ENCODE assay signal across 8 cellular contexts in genomic region chr6:127464881-127465459, GRCh38. TPM values are rescaled to one million over a fixed set of nuclear protein-coding genes. Genes with fewer than 3 reads are reported as not detected.
DNase-seq lines count a peak whose midpoint lies in the region; ATAC-seq, FAIRE-seq and TF ChIP-seq lines count a peak whose summit lies in the region.

No MANE protein-coding gene starts in this region.

- intact Hi-C loops in MCF 10A (cut with micrococcal nuclease) (loop anchor here (1.0 to 10.0 kb wide), 4 partner anchors 74 to 180 kb away; partner anchors contain the start of gene ECHDC1), kidney (cut with DNase I) (loop anchor here (10.0 kb wide), 1 partner anchor 70 kb away; no protein-coding TSS in a partner anchor)

- H3K27ac ChIP-seq in kidney (ENCODE audit: low read depth in 2 of 2, low read length in 2 of 2): no peak overlapping the region

- FAIRE-seq in kidney (lab: Jason Lieb, UNC): peak; percentile 41

- H3K4me3 Mint-ChIP-seq in MCF 10A (ENCODE audit: unreplicated experiment): no peak overlapping the region

- no peaks in the 10 kb centered on the region for H3K36me3 Mint-ChIP-seq in MCF 10A (ENCODE audit: insufficient read depth, unreplicated experiment)

- CTCF ChIA-PET in MCF 10A (lab: Yijun Ruan, JAX): interaction anchor here (0.7 to 6.6 kb wide), 11 partner anchors 10 to 161 kb away, joined by 3 to 92 read pairs (median 6); partner anchors contain the start of gene MTCL3

- H3K36me3 ChIP-seq in kidney (ENCODE audit: control insufficient read depth in 1 of 2, insufficient read depth in 2 of 2, low read length in 2 of 2): no peaks in the 10 kb centered on the region

- no peaks in the 10 kb centered on the region for H3K4me1 Mint-ChIP-seq in MCF 10A (ENCODE audit: insufficient read depth, unreplicated experiment)

- H3K4me1 ChIP-seq in kidney (ENCODE audit: control insufficient read depth in 1 of 2, insufficient read depth in 1 of 2, low read depth in 1 of 2, low read length in 2 of 2): no peaks in the 10 kb centered on the region

- TF ChIP-seq CTCF in MCF 10A (IDR thresholded peaks at IDR 0.05; ENCODE audit: unreplicated experiment) (peak; percentile 77), kidney (IDR thresholded peaks at IDR 0.05; ENCODE audit: borderline replicate concordance, extremely low read depth, insufficient read depth) (peak; percentile 64)

- POLR2A ChIA-PET in MCF 10A (lab: Yijun Ruan, JAX): interaction anchor here (0.5 to 1.2 kb wide), 2 partner anchors 10 to 73 kb away, joined by 3 read pairs; no protein-coding TSS in a partner anchor

- no peaks in the 10 kb centered on the region for H3K9me3 Mint-ChIP-seq in MCF 10A (ENCODE audit: unreplicated experiment)

- no peak overlapping the region for H3K4me3 ChIP-seq in kidney (ENCODE audit: low read length in 2 of 2)

- H3K27me3 Mint-ChIP-seq in MCF 10A (ENCODE audit: insufficient read depth, unreplicated experiment): no peaks in the 10 kb centered on the region

- no TSS peak for BruUV-seq in MCF 10A (replicated peaks; lab: Mats Ljungman, UMichigan)

- H3K27ac Mint-ChIP-seq in MCF 10A (ENCODE audit: low read depth, unreplicated experiment): no peak overlapping the region

- peak; percentile 89 for ATAC-seq in HG02623 (IDR thresholded peaks at IDR 0.05; ENCODE audit: unreplicated experiment)

- DNase-seq in NCI-H510A treated with DMSO at 0.1 percent for 48 hours (lab: John Stamatoyannopoulos, UW) (peak; percentile 29), NCI-H510A (lab: John Stamatoyannopoulos, UW) (no peak), NCI-H1105 treated with DMSO at 0.1 percent for 48 hours (lab: John Stamatoyannopoulos, UW) (peak; percentile 44), UCSD-AML1 (lab: John Stamatoyannopoulos, UW; ENCODE audit: unreplicated experiment) (peak; percentile 27), MCF 10A (ENCODE audit: unreplicated experiment) (peak; percentile 68), kidney (no peak)
- peak; percentile 56 to 58 for DNase-seq in stimulated activated CD4-positive, alpha-beta T cell treated with anti-CD3 and anti-CD28 coated beads, Interleukin-1b, Interleukin-23, amount 100 ng/mL, for 4 hours (ENCODE audit: low read depth in 2 of 2)

- no peak overlapping the region for H3K9ac ChIP-seq in kidney (ENCODE audit: low read length in 2 of 2)

- no peaks in the 10 kb centered on the region for H3K9me3 ChIP-seq in kidney (ENCODE audit: control insufficient read depth in 1 of 2, low read length in 2 of 2)

RNA-seq across cellular contexts. Expression of gene KIAA0408, which starts 5.8 kb away (rescaled TPM):
- total RNA-seq in MCF 10A (2022) (not detected in 2 replicates), kidney (2.7 TPM)
- polyA plus RNA-seq in kidney (ENCODE audit: insufficient read depth, low read depth, low replicate concordance): 0.47 TPM

Comparison
In these comparisons a context has a peak if more than half of its experiments do, and no peak if none do; other contexts are left out.
1. DNase-seq: peak in NCI-H510A treated with DMSO at 0.1 percent for 48 hours (single experiment), NCI-H1105 treated with DMSO at 0.1 percent for 48 hours (single experiment), UCSD-AML1 (single experiment), MCF 10A (single experiment) and stimulated activated CD4-positive, alpha-beta T cell treated with anti-CD3 and anti-CD28 coated beads, Interleukin-1b, Interleukin-23, amount 100 ng/mL, for 4 hours (2 of 2); none in NCI-H510A (single experiment) and kidney (single experiment).